In the genomic region with DNA sequence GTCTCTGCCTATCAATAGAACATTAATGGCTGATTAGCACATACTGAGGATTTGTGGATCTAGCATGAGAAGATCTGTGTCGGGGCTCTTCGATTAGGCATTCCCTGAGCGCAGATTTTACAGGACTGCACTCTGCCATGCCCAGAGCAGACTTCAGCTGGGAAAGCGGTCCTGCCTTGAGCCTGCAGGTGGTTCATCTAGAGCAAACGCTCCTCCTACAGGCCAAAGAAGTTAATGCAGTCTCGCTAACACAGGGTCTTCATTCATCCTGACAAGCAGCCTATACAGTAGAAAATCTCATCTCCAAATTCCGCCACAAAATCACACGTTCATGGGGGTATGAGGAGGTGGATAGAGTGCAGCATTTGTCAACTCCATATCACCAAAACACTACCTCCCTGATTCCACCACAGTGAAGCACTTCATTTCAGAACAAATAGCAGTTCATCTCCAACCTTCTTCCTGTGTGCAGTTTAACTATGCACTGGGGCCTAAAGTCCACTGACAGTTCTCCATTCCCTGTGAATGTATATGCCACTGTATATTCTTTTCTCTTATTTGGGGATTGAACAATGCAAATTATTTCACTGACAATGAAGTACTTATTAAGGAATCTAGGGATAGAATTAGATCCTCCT, we compare ENCODE assay signal across 9 cellular contexts.
A peak's percentile ranks its signal among the peaks of the same experiment; 100 is the strongest.
DNase-seq lines count a peak whose midpoint lies in the region; ATAC-seq and TF ChIP-seq lines count a peak whose summit lies in the region.
"Had no signal": no experiment of that assay in that cellular context is flagged by ENCODE, and none has a peak within 500 bp of the region (broad histone marks: within the 10 kb centered on the region; RNA-seq: fewer than 3 reads in every experiment).

No MANE protein-coding gene starts in this region.

- H3K27me3 ChIP-seq in DND-41 (ENCODE audit: insufficient read depth, low read length, poor library complexity) (no peaks in the 10 kb centered on the region), heart left ventricle (peaks cover 0 to 3% (median 0%) of the 10 kb centered on the region in 9 donors)
- no peaks in the 10 kb centered on the region for H3K27me3 ChIP-seq in effector memory CD4-positive, alpha-beta T cell (replicated peaks; ENCODE audit: control insufficient read depth, insufficient read depth, low read length, poor library complexity, severe bottlenecking)

- H2AFZ ChIP-seq in DND-41 (ENCODE audit: low read depth, low read length), result no peak overlapping the region

- H3K9me3 ChIP-seq in DND-41 (ENCODE audit: insufficient read depth, low read length, severe bottlenecking) (no peaks in the 10 kb centered on the region), heart left ventricle (no peaks in the 10 kb centered on the region)
- H3K9me3 ChIP-seq in effector memory CD4-positive, alpha-beta T cell (ENCODE audit: control insufficient read depth, low read length), result no peaks in the 10 kb centered on the region

- H3K9me3 Mint-ChIP-seq in activated T-helper 17 cell treated with anti-CD3 and anti-CD28 coated beads, Interleukin-2, amount 50 U/mL, for 72 hours, result no peaks in the 10 kb centered on the region

- H3K27me3 Mint-ChIP-seq in activated T-helper 17 cell treated with anti-CD3 and anti-CD28 coated beads, Interleukin-2, amount 50 U/mL, for 72 hours, result peaks cover 6% of the 10 kb centered on the region

- DNase-seq in DND-41, result peak; percentile 67
- peak; percentile 73 for DNase-seq in NCI-H2227 (lab: John Stamatoyannopoulos, UW; ENCODE audit: unreplicated experiment)
- peak in 4 of 5 donors; percentile 34 to 53 (median 45) for DNase-seq in heart left ventricle
- DNase-seq in retina, result peak; percentile 84
- DNase-seq in effector memory CD4-positive, alpha-beta T cell, result no peak

- TF ChIP-seq CTCF in DND-41 (IDR thresholded peaks at IDR 0.05; ENCODE audit: borderline replicate concordance, extremely low read depth, low read length, poor library complexity, severe bottlenecking), result peak; percentile 93
- TF ChIP-seq CTCF in heart left ventricle (IDR thresholded peaks at IDR 0.05), result peak; percentile 56 to 77 (median 70)

- no peak overlapping the region for H3K4me3 Mint-ChIP-seq in activated T-helper 17 cell treated with anti-CD3 and anti-CD28 coated beads, Interleukin-2, amount 50 U/mL, for 72 hours
- H3K4me3 Mint-ChIP-seq: activated naive CD8-positive, alpha-beta T cell had no signal

- H3K4me3 ChIP-seq in DND-41 (ENCODE audit: low read depth in 1 of 2, low read length in 2 of 2) (no peak overlapping the region), heart left ventricle (no peak overlapping the region)
- H3K4me3 ChIP-seq in effector memory CD4-positive, alpha-beta T cell (ENCODE audit: insufficient read depth, low read depth, low read length, poor library complexity, severe bottlenecking), result no peak overlapping the region

- H3K79me2 ChIP-seq in DND-41 (ENCODE audit: insufficient read depth, low read length), result no peaks in the 10 kb centered on the region

- ATAC-seq in DND-41 (ENCODE audit: insufficient read depth, low read depth) (peak; percentile 95), GM19397 (IDR thresholded peaks at IDR 0.05; ENCODE audit: unreplicated experiment) (peak; percentile 98), HG03342 (IDR thresholded peaks at IDR 0.05; ENCODE audit: unreplicated experiment) (peak; percentile 98), heart left ventricle (peak in 3 of 4 donors; percentile 52 to 86 (median 80))
- peak; percentile 38 for ATAC-seq in activated T-helper 17 cell treated with anti-CD3 and anti-CD28 coated beads, Interleukin-2, amount 50 U/mL, for 72 hours (replicated peaks)

- TF ChIP-seq POLR2A in heart left ventricle (IDR thresholded peaks at IDR 0.05), result no peak

- H3K27ac Mint-ChIP-seq in activated T-helper 17 cell treated with anti-CD3 and anti-CD28 coated beads, Interleukin-2, amount 50 U/mL, for 72 hours, result no peak overlapping the region
- H3K27ac Mint-ChIP-seq: activated naive CD8-positive, alpha-beta T cell had no signal

- H3K36me3 Mint-ChIP-seq in activated T-helper 17 cell treated with anti-CD3 and anti-CD28 coated beads, Interleukin-2, amount 50 U/mL, for 72 hours (ENCODE audit: low read depth), result no peaks in the 10 kb centered on the region
- H3K36me3 Mint-ChIP-seq: activated naive CD8-positive, alpha-beta T cell had no signal

- H3K4me1 Mint-ChIP-seq in activated T-helper 17 cell treated with anti-CD3 and anti-CD28 coated beads, Interleukin-2, amount 50 U/mL, for 72 hours, result no peaks in the 10 kb centered on the region

- intact Hi-C loops in heart left ventricle (cut with DNase I), result no loop called here

- H4K20me1 ChIP-seq in DND-41 (ENCODE audit: insufficient read depth, low read length), result no peaks in the 10 kb centered on the region

- 5 to 7% (median 6%) methylated on average over 6 to 8 of the region's 8 CpGs for WGBS in heart left ventricle, 4 donors

- H3K4me1 ChIP-seq in DND-41 (ENCODE audit: insufficient read depth, low read length) (no peaks in the 10 kb centered on the region), heart left ventricle (no peaks in the 10 kb centered on the region)
- H3K4me1 ChIP-seq in effector memory CD4-positive, alpha-beta T cell (ENCODE audit: control insufficient read depth, insufficient read depth, low read length, poor library complexity, severe bottlenecking), result no peaks in the 10 kb centered on the region

- H3K9ac ChIP-seq in DND-41 (ENCODE audit: low read depth, low read length), result no peak overlapping the region

- H3K4me2 ChIP-seq in DND-41 (ENCODE audit: insufficient read depth, low read length), result no peak overlapping the region

- H3K36me3 ChIP-seq in DND-41 (ENCODE audit: insufficient read depth, low read length) (no peaks in the 10 kb centered on the region), heart left ventricle (no peaks in the 10 kb centered on the region)
- no peaks in the 10 kb centered on the region for H3K36me3 ChIP-seq in effector memory CD4-positive, alpha-beta T cell (ENCODE audit: control insufficient read depth, insufficient read depth, low read length)

- H3K27ac ChIP-seq in DND-41 (ENCODE audit: low read length) (no peak overlapping the region), heart left ventricle (no peak overlapping the region)
- no peak overlapping the region for H3K27ac ChIP-seq in effector memory CD4-positive, alpha-beta T cell (ENCODE audit: insufficient read depth, low read length, poor library complexity, severe bottlenecking)

Comparison
In these comparisons a context has a peak if more than half of its experiments do, and no peak if none do; other contexts are left out.
1. ATAC-seq: peak in every context shown above with its lines; median percentile 98 in GM19397; 98 in HG03342; 95 in DND-41; 80 in heart left ventricle; 38 in activated T-helper 17 cell treated with anti-CD3 and anti-CD28 coated beads, Interleukin-2, amount 50 U/mL, for 72 hours.
2. DNase-seq: peak in DND-41 (single experiment), NCI-H2227 (single experiment), heart left ventricle (4 of 5) and retina (single experiment); none in effector memory CD4-positive, alpha-beta T cell (0 of 3).